Comparison of ENCODE assay signal across 1 cellular context in genomic region chr15:62935300-62936081, GRCh38.
TF ChIP-seq lines count a peak whose summit lies in the region.

No MANE protein-coding gene starts in this region.

TF ChIP-seq in SK-N-SH, 30 proteins besides CTCF, POLR2A, EP300 and RAD21:
- TF ChIP-seq MEF2A (IDR thresholded peaks at IDR 0.05; ENCODE audit: borderline replicate concordance, low read depth) = no peak
- TF ChIP-seq ELF1 (IDR thresholded peaks at IDR 0.05) = no peak
- no peak for TF ChIP-seq NRF1 (IDR thresholded peaks at IDR 0.05; ENCODE audit: low read depth, low read length)
- TF ChIP-seq FOSL2 (IDR thresholded peaks at IDR 0.05; ENCODE audit: borderline replicate concordance, low read depth) = no peak
- no peak for TF ChIP-seq POLR2AphosphoS5 (IDR thresholded peaks at IDR 0.05; ENCODE audit: low read depth, low read length)
- peak; percentile 47; the same call in 1 of the 2 replicates for TF ChIP-seq TCF12 (IDR thresholded peaks at IDR 0.05)
- TF ChIP-seq TEAD4 (IDR thresholded peaks at IDR 0.05; ENCODE audit: borderline replicate concordance, insufficient read depth) = no peak
- TF ChIP-seq PBX3 (IDR thresholded peaks at IDR 0.05) = no peak
TF ChIP-seq in SK-N-SH: peak in this region for 1.
